18 cellular contexts compared by ENCODE assay signal in genomic region chr11:116171271-116172140, GRCh38.
"Had no signal": no experiment of that assay in that cellular context is flagged by ENCODE, and none has a peak within 500 bp of the region (broad histone marks: within the 10 kb centered on the region; RNA-seq: fewer than 3 reads in every experiment).

No MANE protein-coding gene starts in this region.

- H3K36me3 ChIP-seq: brain microvascular endothelial cell, left lung, suprapubic skin, tibial artery had no signal

- H3K27me3 ChIP-seq: brain microvascular endothelial cell, left lung had no signal

- H3K4me1 ChIP-seq: left lung, parathyroid adenoma, psoas muscle, suprapubic skin, tibial artery had no signal

- H3K27ac ChIP-seq: brain microvascular endothelial cell, epithelial cell of prostate, left lung, parathyroid adenoma, psoas muscle, suprapubic skin, tibial artery, VCaP had no signal

- DNase-seq: activated CD4-positive, alpha-beta memory T cell treated with anti-CD3 and anti-CD28 coated beads for 36 hours; activated CD4-positive, alpha-beta T cell treated with anti-CD3 and anti-CD28 coated beads for 4 hours; activated gamma-delta T cell treated with Interleukin-2 at 50 U/mL for 16 hours; activated naive CD4-positive, alpha-beta T cell treated with anti-CD3 and anti-CD28 coated beads, Interleukin-2, amount 50 U/mL, for 16 hours; activated T-cell treated with anti-CD3 and anti-CD28 coated beads, Interleukin-2, amount 50 U/mL, for 4 hours; amniotic stem cell; brain microvascular endothelial cell; left lung; psoas muscle; right cardiac atrium; stimulated activated CD4-positive, alpha-beta T cell treated with anti-CD3 and anti-CD28 coated beads, Interleukin-15, amount 100 ng/mL, for 24 hours; stimulated activated naive CD4-positive, alpha-beta T cell; tibial artery had no signal

- H3K9ac ChIP-seq: parathyroid adenoma had no signal

- H3K4me3 ChIP-seq: left lung, mucosa of descending colon, psoas muscle, suprapubic skin, tibial artery had no signal

- H3K9me3 ChIP-seq: left lung, mucosa of descending colon, psoas muscle, suprapubic skin, tibial artery had no signal
